In genomic region chr11:1893581-1894359, GRCh38 we compare ENCODE assay signal across 1 cellular context.
A peak's percentile ranks its signal among the peaks of the same experiment; 100 is the strongest.
TF ChIP-seq lines count a peak whose summit lies in the region.

No MANE protein-coding gene starts in this region.

TF ChIP-seq in HepG2, 621 proteins besides CTCF, POLR2A, EP300 and RAD21:
- TF ChIP-seq ZNF646 (CRISPR knock-in tag; IDR thresholded peaks at IDR 0.05) (peak; percentile 46; the same call in 1 of the 2 replicates), ATF1 (CRISPR knock-in tag; IDR thresholded peaks at IDR 0.05) (no peak)
TF ChIP-seq in HepG2: peak in this region for 1.
